ENCODE assay signal across 17 cellular contexts in genomic region chr3:29064085-29064484, GRCh38.
DNase-seq lines count a peak whose midpoint lies in the region; TF ChIP-seq lines count a peak whose summit lies in the region.
"Had no signal": no experiment of that assay in that cellular context is flagged by ENCODE, and none has a peak within 500 bp of the region (broad histone marks: within the 10 kb centered on the region; RNA-seq: fewer than 3 reads in every experiment).

No MANE protein-coding gene starts in this region.

- H3K36me3 ChIP-seq in mesenchymal stem cell (ENCODE audit: control insufficient read depth in 1 of 2, insufficient read depth in 2 of 2, low read depth in 1 of 2, low read length in 2 of 2), result no peaks in the 10 kb centered on the region
- H3K36me3 ChIP-seq: ascending aorta, stomach had no signal

- H2BK5ac ChIP-seq in mesenchymal stem cell (ENCODE audit: low read depth, low read length, poor library complexity, severe bottlenecking), result no peak overlapping the region

- H3K18ac ChIP-seq in mesenchymal stem cell (ENCODE audit: low read depth in 1 of 2, low read length in 2 of 2), result no peak overlapping the region

- H3K4ac ChIP-seq in mesenchymal stem cell (ENCODE audit: low read depth in 1 of 2, low read length in 2 of 2), result no peak overlapping the region

- no peak overlapping the region for H4K8ac ChIP-seq in mesenchymal stem cell (ENCODE audit: low read length)

- no peak overlapping the region for H2AFZ ChIP-seq in mesenchymal stem cell (ENCODE audit: low read depth, low read length)
- H2AFZ ChIP-seq: GM23338 had no signal

- DNase-seq in AG09319 (ENCODE audit: extremely low read depth, low read depth), result peak; percentile 42
- DNase-seq in HEK293T (ENCODE audit: extremely low spot score), result peak; percentile 6
- peak; percentile 96 for DNase-seq in amniotic epithelial cell (ENCODE audit: low read depth)
- peak; percentile 63 for DNase-seq in mesenchymal stem cell
- DNase-seq in activated CD4-positive, alpha-beta T cell treated with anti-CD3 and anti-CD28 coated beads for 1 hour, result no peak
- DNase-seq in T-helper 2 cell treated with Interferon-gamma antibody and Interleukin-4, amounts not matched to agents 5 μg/mL and 100 μg/mL, for 36 hours (ENCODE audit: low spot score), result no peak
- no peak for DNase-seq in cerebellar cortex (ENCODE audit: low spot score)
- DNase-seq in SIG-M5 (lab: John Stamatoyannopoulos, UW), result no peak
- DNase-seq: activated T-cell treated with anti-CD3 and anti-CD28 coated beads, Interleukin-2, amount 50 U/mL, for 48 hours; CD4-positive, CD25-positive, alpha-beta regulatory T cell; NCI-H1092 treated with DMSO at 0.1 percent for 48 hours; NCI-H774; stimulated activated CD4-positive, alpha-beta T cell treated with anti-CD3 and anti-CD28 coated beads, Interleukin-4, amount 100 ng/mL, for 24 hours; stomach had no signal

- H3K27ac ChIP-seq in mesenchymal stem cell (ENCODE audit: low read length, poor library complexity, severe bottlenecking), result no peak overlapping the region

- H3K36me3 Mint-ChIP-seq in T-helper 2 cell treated with Interferon-gamma antibody and Interleukin-4, amounts not matched to agents 5 μg/mL and 100 μg/mL, for 36 hours (ENCODE audit: low read depth), result no peaks in the 10 kb centered on the region
- H3K36me3 Mint-ChIP-seq: CD4-positive, CD25-positive, alpha-beta regulatory T cell had no signal

- peaks cover 6% of the 10 kb centered on the region for H3K9me3 ChIP-seq in mesenchymal stem cell (ENCODE audit: control insufficient read depth, low read length)
- H3K9me3 ChIP-seq: ascending aorta, stomach had no signal

- H2BK12ac ChIP-seq in mesenchymal stem cell (ENCODE audit: low read length in 2 of 2), result no peak overlapping the region

- POLR2A ChIA-PET in HEK293T (lab: Yijun Ruan, JAX), result no interaction called here

- H3K79me1 ChIP-seq in mesenchymal stem cell (replicated peaks; ENCODE audit: low read length, poor library complexity, severe bottlenecking), result no peaks in the 10 kb centered on the region

- H3K4me2 ChIP-seq in mesenchymal stem cell (ENCODE audit: low read length, poor library complexity, severe bottlenecking), result no peak overlapping the region
- H3K4me2 ChIP-seq: GM23338 had no signal

- H3K4me3 ChIP-seq in mesenchymal stem cell (ENCODE audit: insufficient read depth in 1 of 2, low read depth in 1 of 2, low read length in 2 of 2), result no peak overlapping the region
- H3K4me3 ChIP-seq: ascending aorta, GM23338, stomach had no signal

- no peak overlapping the region for H3K4me3 Mint-ChIP-seq in T-helper 2 cell treated with Interferon-gamma antibody and Interleukin-4, amounts not matched to agents 5 μg/mL and 100 μg/mL, for 36 hours
- H3K4me3 Mint-ChIP-seq: CD4-positive, CD25-positive, alpha-beta regulatory T cell; GM23338 had no signal

- no peak overlapping the region for H3K23ac ChIP-seq in mesenchymal stem cell (ENCODE audit: low read length in 2 of 2)

- no peaks in the 10 kb centered on the region for H3K27me3 Mint-ChIP-seq in T-helper 2 cell treated with Interferon-gamma antibody and Interleukin-4, amounts not matched to agents 5 μg/mL and 100 μg/mL, for 36 hours (ENCODE audit: low read depth)
- H3K27me3 Mint-ChIP-seq: CD4-positive, CD25-positive, alpha-beta regulatory T cell; progenitor cell of endocrine pancreas had no signal

- WGBS in mesenchymal stem cell, result no CpG with 5 or more reads among the region's 1 CpG

- no peak overlapping the region for H2BK120ac ChIP-seq in mesenchymal stem cell (ENCODE audit: low read depth, low read length)

- no peak overlapping the region for H3K27ac Mint-ChIP-seq in T-helper 2 cell treated with Interferon-gamma antibody and Interleukin-4, amounts not matched to agents 5 μg/mL and 100 μg/mL, for 36 hours
- H3K27ac Mint-ChIP-seq: CD4-positive, CD25-positive, alpha-beta regulatory T cell; GM23338; progenitor cell of endocrine pancreas had no signal

- H3K9me3 Mint-ChIP-seq in T-helper 2 cell treated with Interferon-gamma antibody and Interleukin-4, amounts not matched to agents 5 μg/mL and 100 μg/mL, for 36 hours, result peaks cover 8% of the 10 kb centered on the region
- H3K9me3 Mint-ChIP-seq: GM23338 had no signal

- H2AK5ac ChIP-seq in mesenchymal stem cell (ENCODE audit: low read length, severe bottlenecking), result no peak overlapping the region

- H4K91ac ChIP-seq in mesenchymal stem cell (ENCODE audit: low read length), result no peak overlapping the region

- TF ChIP-seq CTCF in AG09319 (IDR thresholded peaks at IDR 0.05; ENCODE audit: low read depth, low read length), result no peak

- no peaks in the 10 kb centered on the region for H3K4me1 Mint-ChIP-seq in T-helper 2 cell treated with Interferon-gamma antibody and Interleukin-4, amounts not matched to agents 5 μg/mL and 100 μg/mL, for 36 hours (ENCODE audit: low read depth)
- H3K4me1 Mint-ChIP-seq: CD4-positive, CD25-positive, alpha-beta regulatory T cell had no signal

- no peak overlapping the region for H2BK15ac ChIP-seq in mesenchymal stem cell (ENCODE audit: low read depth, poor library complexity, severe bottlenecking)

- no peaks in the 10 kb centered on the region for H3K27me3 ChIP-seq in mesenchymal stem cell (ENCODE audit: control insufficient read depth in 1 of 2, insufficient read depth in 1 of 2, low read length in 2 of 2)
- H3K27me3 ChIP-seq: ascending aorta, stomach had no signal

- H3K9ac ChIP-seq in mesenchymal stem cell (ENCODE audit: low read length), result no peak overlapping the region

- no peak overlapping the region for H3K14ac ChIP-seq in mesenchymal stem cell (ENCODE audit: low read length in 2 of 2)

- CTCF ChIA-PET in HEK293T (lab: Yijun Ruan, JAX), result no interaction called here

- no peaks in the 10 kb centered on the region for H3K4me1 ChIP-seq in mesenchymal stem cell (ENCODE audit: control insufficient read depth, insufficient read depth, low read depth, low read length)

TF ChIP-seq in HEK293T, 16 proteins besides CTCF, POLR2A, EP300 and RAD21:
- TF ChIP-seq PKNOX1 (IDR thresholded peaks at IDR 0.05) (peak; percentile 10; the same call in 1 of the 2 replicates), LEF1 (IDR thresholded peaks at IDR 0.05; ENCODE audit: borderline replicate concordance) (no peak), FOXM1 (IDR thresholded peaks at IDR 0.05; ENCODE audit: borderline replicate concordance) (no peak), ZNF384 (IDR thresholded peaks at IDR 0.05) (no peak)

Comparison
In these comparisons a context has a peak if more than half of its experiments do, and no peak if none do; other contexts are left out.
1. DNase-seq: peak in AG09319 (single experiment), HEK293T (single experiment), amniotic epithelial cell (single experiment) and mesenchymal stem cell (single experiment); none in activated CD4-positive, alpha-beta T cell treated with anti-CD3 and anti-CD28 coated beads for 1 hour (single experiment), T-helper 2 cell treated with Interferon-gamma antibody and Interleukin-4, amounts not matched to agents 5 μg/mL and 100 μg/mL, for 36 hours (single experiment), cerebellar cortex (single experiment) and SIG-M5 (single experiment).